20 cellular contexts compared by ENCODE assay signal in genomic region chr12:1845886-1846285, GRCh38. TPM values are rescaled to one million over a fixed set of nuclear protein-coding genes. Genes with fewer than 3 reads are reported as not detected.
DNase-seq lines count a peak whose midpoint lies in the region; ATAC-seq and TF ChIP-seq lines count a peak whose summit lies in the region.
"Had no signal": no experiment of that assay in that cellular context is flagged by ENCODE, and none has a peak within 500 bp of the region (broad histone marks: within the 10 kb centered on the region; RNA-seq: fewer than 3 reads in every experiment).

No MANE protein-coding gene starts in this region.

- peaks cover 0 to 51% (median 0%) of the 10 kb centered on the region in 3 experiments for H3K27me3 ChIP-seq in neuronal stem cell (ENCODE audit: control insufficient read depth in 3 of 3, insufficient read depth in 3 of 3, low read depth in 1 of 3, low read length in 3 of 3)

- H3K9me3 ChIP-seq in HEK293 (ENCODE audit: control insufficient read depth, insufficient read depth, low read depth, low read length) = no peaks in the 10 kb centered on the region
- H3K9me3 ChIP-seq in neuronal stem cell (replicated peaks in 1 of 2; ENCODE audit: control insufficient read depth in 2 of 2, insufficient read depth in 1 of 2, low read depth in 1 of 2, low read length in 2 of 2) = peaks cover 0 to 2% of the 10 kb centered on the region in 2 donors
- H3K9me3 ChIP-seq: Caco-2 had no signal

- H3K4me1 Mint-ChIP-seq in activated CD8-positive, alpha-beta T cell treated with anti-CD3 and anti-CD28 coated beads, Interleukin-2, amount 10 ng/mL, durations not matched to agents 7 days and 5 days (ENCODE audit: low read depth) = peaks cover 5% of the 10 kb centered on the region
- H3K4me1 Mint-ChIP-seq in nephron progenitor cell = peaks cover 55% of the 10 kb centered on the region

- no peak overlapping the region for H3K18ac ChIP-seq in neuronal stem cell (ENCODE audit: low read length)

- no peak overlapping the region for H2BK120ac ChIP-seq in neuronal stem cell (ENCODE audit: low read depth, low read length)

- H4K8ac ChIP-seq in neuronal stem cell (ENCODE audit: low read depth, low read length) = no peak overlapping the region

- peaks cover 4% of the 10 kb centered on the region for H3K27me3 Mint-ChIP-seq in activated CD8-positive, alpha-beta T cell treated with anti-CD3 and anti-CD28 coated beads, Interleukin-2, amount 10 ng/mL, durations not matched to agents 7 days and 5 days (ENCODE audit: low read depth)
- H3K27me3 Mint-ChIP-seq in nephron progenitor cell (ENCODE audit: low read depth, poor library complexity) = peaks cover 52% of the 10 kb centered on the region

- H3K4me3 Mint-ChIP-seq in activated CD8-positive, alpha-beta T cell treated with anti-CD3 and anti-CD28 coated beads, Interleukin-2, amount 10 ng/mL, durations not matched to agents 7 days and 5 days = no peak overlapping the region
- H3K4me3 Mint-ChIP-seq in nephron progenitor cell = no peak overlapping the region
- H3K4me3 Mint-ChIP-seq: CD4-positive, alpha-beta T cell; HFFc6 had no signal

- H3K9me3 Mint-ChIP-seq in activated CD8-positive, alpha-beta T cell treated with anti-CD3 and anti-CD28 coated beads, Interleukin-2, amount 10 ng/mL, durations not matched to agents 7 days and 5 days (ENCODE audit: insufficient read depth) = no peaks in the 10 kb centered on the region
- no peaks in the 10 kb centered on the region for H3K9me3 Mint-ChIP-seq in nephron progenitor cell
- H3K9me3 Mint-ChIP-seq: CD4-positive, alpha-beta T cell; HFFc6 had no signal

- H3K4me1 ChIP-seq in HEK293 (ENCODE audit: control insufficient read depth, insufficient read depth, low read length) = no peaks in the 10 kb centered on the region
- peaks cover 0 to 4% of the 10 kb centered on the region in 2 donors for H3K4me1 ChIP-seq in neuronal stem cell (ENCODE audit: control insufficient read depth in 2 of 2, insufficient read depth in 1 of 2, low read depth in 1 of 2, low read length in 2 of 2)
- H3K4me1 ChIP-seq: Caco-2 had no signal

- no peak overlapping the region for H3K27ac ChIP-seq in HEK293 (ENCODE audit: extremely low read depth, low read depth, low read length)
- H3K27ac ChIP-seq in neuronal stem cell (replicated peaks; ENCODE audit: low read length) = no peak overlapping the region

- no peak overlapping the region for H3K9ac ChIP-seq in neuronal stem cell (ENCODE audit: low read depth, low read length, poor library complexity)

- TF ChIP-seq CTCF in HEK293 (tag by site-specific recombination; IDR thresholded peaks at IDR 0.05) = no peak
- no peak for TF ChIP-seq CTCF in nephron progenitor cell (IDR thresholded peaks at IDR 0.05)

- H3K36me3 ChIP-seq in HEK293 (ENCODE audit: control insufficient read depth in 2 of 2, insufficient read depth in 1 of 2, low read length in 2 of 2) (no peaks in the 10 kb centered on the region), neuronal stem cell (replicated peaks in 1 of 2; ENCODE audit: control insufficient read depth in 2 of 2, insufficient read depth in 2 of 2, low read length in 2 of 2) (no peaks in the 10 kb centered on the region)

- POLR2A ChIA-PET in HEK293 (lab: Yijun Ruan, JAX) = no interaction called here
- POLR2A ChIA-PET in activated CD8-positive, alpha-beta T cell treated with anti-CD3 and anti-CD28 coated beads, Interleukin-2, amount 10 ng/mL, durations not matched to agents 7 days and 5 days (lab: Charles Lee) = no interaction called here

- H3K27ac Mint-ChIP-seq in activated CD8-positive, alpha-beta T cell treated with anti-CD3 and anti-CD28 coated beads, Interleukin-2, amount 10 ng/mL, durations not matched to agents 7 days and 5 days = no peak overlapping the region
- no peak overlapping the region for H3K27ac Mint-ChIP-seq in nephron progenitor cell
- H3K27ac Mint-ChIP-seq: CD4-positive, alpha-beta T cell; HFFc6 had no signal

- peak; percentile 53 for DNase-seq in activated effector memory CD4-positive, alpha-beta T cell treated with anti-CD3 and anti-CD28 coated beads, Interleukin-2, amount 50 U/mL, for 16 hours
- no peak for DNase-seq in activated effector memory CD4-positive, alpha-beta T cell treated with Interleukin-2 at 50 U/mL for 16 hours
- DNase-seq in neuronal stem cell (ENCODE audit: low spot score) (no peak), NCI-H128 (lab: John Stamatoyannopoulos, UW; ENCODE audit: unreplicated experiment) (no peak), NCI-H69 (lab: John Stamatoyannopoulos, UW) (no peak), nephron progenitor cell (no peak)
- no peak for DNase-seq in activated CD8-positive, alpha-beta T cell treated with anti-CD3 and anti-CD28 coated beads, Interleukin-2, amount 10 ng/mL, durations not matched to agents 7 days and 5 days
- DNase-seq: 8988T; C1 segment of cervical spinal cord; CD4-positive, alpha-beta T cell; GDM1; HCEC 1CT; HFFc6; IMR-90 had no signal

- peak overlapping the region; percentile 14 for H2AK5ac ChIP-seq in neuronal stem cell (ENCODE audit: low read depth, low read length)

- H3K79me1 ChIP-seq in neuronal stem cell (ENCODE audit: low read depth, low read length) = no peaks in the 10 kb centered on the region

- H3K4me2 ChIP-seq in neuronal stem cell (ENCODE audit: insufficient read depth, low read length, poor library complexity, severe bottlenecking) = no peak overlapping the region

- H3K36me3 Mint-ChIP-seq in activated CD8-positive, alpha-beta T cell treated with anti-CD3 and anti-CD28 coated beads, Interleukin-2, amount 10 ng/mL, durations not matched to agents 7 days and 5 days (ENCODE audit: low read depth) = no peaks in the 10 kb centered on the region
- no peaks in the 10 kb centered on the region for H3K36me3 Mint-ChIP-seq in nephron progenitor cell (ENCODE audit: low read depth)

- no peak overlapping the region for H2AFZ ChIP-seq in neuronal stem cell (ENCODE audit: low read length)

- H3K4ac ChIP-seq in neuronal stem cell (ENCODE audit: low read length) = no peak overlapping the region

- no peak overlapping the region for H3K14ac ChIP-seq in neuronal stem cell (ENCODE audit: low read length)

- no peak overlapping the region for H2BK12ac ChIP-seq in neuronal stem cell (ENCODE audit: low read length)

- ATAC-seq in activated CD8-positive, alpha-beta T cell treated with anti-CD3 and anti-CD28 coated beads, Interleukin-2, amount 10 ng/mL, durations not matched to agents 7 days and 5 days = no peak
- ATAC-seq: K562 had no signal

- no peak overlapping the region for H2BK5ac ChIP-seq in neuronal stem cell (ENCODE audit: low read length)

- H2BK15ac ChIP-seq in neuronal stem cell (ENCODE audit: low read length) = no peak overlapping the region

- CTCF ChIA-PET in HEK293 (lab: Yijun Ruan, JAX) = no interaction called here
- CTCF ChIA-PET in activated CD8-positive, alpha-beta T cell treated with anti-CD3 and anti-CD28 coated beads, Interleukin-2, amount 10 ng/mL, durations not matched to agents 7 days and 5 days (lab: Charles Lee) = no interaction called here

- no CpG with 5 or more reads among the region's 5 CpGs for WGBS in neuronal stem cell (ENCODE audit: extremely low coverage in 2 of 2, insufficient read length in 2 of 2, insufficient replicate concordance in 1 of 2), 2 donors

- H3K4me3 ChIP-seq in HEK293 (ENCODE audit: low read depth, low read length) = no peak overlapping the region
- H3K4me3 ChIP-seq in neuronal stem cell (ENCODE audit: low read length in 2 of 2) = no peak overlapping the region
- H3K4me3 ChIP-seq: K562 had no signal

- H4K91ac ChIP-seq in neuronal stem cell (ENCODE audit: low read depth, low read length, poor library complexity) = no peak overlapping the region

- no peak overlapping the region for H3K23ac ChIP-seq in neuronal stem cell (ENCODE audit: low read depth, low read length, poor library complexity)

TF ChIP-seq in HEK293, 187 proteins besides CTCF, POLR2A, EP300 and RAD21 (continues in another document):
- TF ChIP-seq ZNF146 (tag by site-specific recombination; IDR thresholded peaks at IDR 0.05) (no peak), ZNF184 (tag by site-specific recombination; IDR thresholded peaks at IDR 0.05) (no peak), EGR2 (tag by site-specific recombination; IDR thresholded peaks at IDR 0.05; ENCODE audit: low read depth) (peak; percentile 43; the same call in 1 of the 2 replicates), ZNF639 (tag by site-specific recombination; IDR thresholded peaks at IDR 0.05) (no peak), ZFHX2 (tag by site-specific recombination; conservative IDR thresholded peaks at IDR 0.05) (peak; percentile 29), ZNF112 (tag by site-specific recombination; IDR thresholded peaks at IDR 0.05) (no peak)
- TF ChIP-seq, protein P1, sequence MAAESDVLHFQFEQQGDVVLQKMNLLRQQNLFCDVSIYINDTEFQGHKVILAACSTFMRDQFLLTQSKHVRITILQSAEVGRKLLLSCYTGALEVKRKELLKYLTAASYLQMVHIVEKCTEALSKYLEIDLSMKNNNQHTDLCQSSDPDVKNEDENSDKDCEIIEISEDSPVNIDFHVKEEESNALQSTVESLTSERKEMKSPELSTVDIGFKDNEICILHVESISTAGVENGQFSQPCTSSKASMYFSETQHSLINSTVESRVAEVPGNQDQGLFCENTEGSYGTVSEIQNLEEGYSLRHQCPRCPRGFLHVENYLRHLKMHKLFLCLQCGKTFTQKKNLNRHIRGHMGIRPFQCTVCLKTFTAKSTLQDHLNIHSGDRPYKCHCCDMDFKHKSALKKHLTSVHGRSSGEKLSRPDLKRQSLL (tag by site-specific recombination; IDR thresholded peaks at IDR 0.05) = no peak

RNA-seq across cellular contexts. Expression of gene LRTM2, which starts 25.5 kb away (rescaled TPM):
- 0.03 TPM for polyA plus RNA-seq in neuronal stem cell (2013, experiment 1 of 2)
- polyA plus RNA-seq in neuronal stem cell (2013, experiment 2 of 2) = 0.03 TPM
- total RNA-seq in activated CD8-positive, alpha-beta T cell treated with anti-CD3 and anti-CD28 coated beads, Interleukin-2, amount 10 ng/mL, durations not matched to agents 7 days and 5 days = not detected
- total RNA-seq: A673, Caco-2, H1, HFFc6, IMR-90, K562 had no signal
- polyA plus RNA-seq: AG04450, IMR-90 had no signal
